ENCODE assay signal across 20 cellular contexts in the genomic region with DNA sequence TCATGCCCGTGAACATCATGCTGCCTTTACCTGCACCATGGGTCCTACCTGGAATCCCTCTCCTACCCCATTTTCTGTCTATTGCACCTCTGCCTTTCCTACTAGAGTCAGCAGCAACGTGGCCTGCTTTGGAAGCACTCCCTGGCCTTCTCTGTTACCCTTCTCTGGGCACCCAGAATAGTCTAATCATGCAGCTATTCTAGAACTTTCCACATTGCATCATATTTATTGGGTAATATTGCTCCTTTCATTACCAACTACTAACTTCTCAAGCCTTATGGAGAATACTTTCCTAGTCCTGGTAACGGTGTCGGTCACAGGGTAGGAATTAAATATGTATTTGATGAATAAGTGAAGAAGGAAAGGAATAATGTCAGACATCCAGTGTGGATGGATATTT. TPM values are rescaled to one million over a fixed set of nuclear protein-coding genes. Genes with fewer than 3 reads are reported as not detected.
"Had no signal": no experiment of that assay in that cellular context is flagged by ENCODE, and none has a peak within 500 bp of the region (broad histone marks: within the 10 kb centered on the region; RNA-seq: fewer than 3 reads in every experiment).

No MANE protein-coding gene starts in this region.

- ATAC-seq: activated CD4-positive, CD25-positive, alpha-beta regulatory T cell treated with anti-CD3 and anti-CD28 coated beads, Interleukin-2, amount 50 U/mL, for 24 hours; activated naive CD8-positive, alpha-beta T cell treated with anti-CD3 and anti-CD28 coated beads, Interleukin-2, amount 50 U/mL, for 24 hours; gastroesophageal sphincter; stimulated activated naive B cell treated with anti-CD40 and anti-IgM and Interleukin-4, amounts not matched to agents 10 μg/mL and 1 μg/mL and 100 μg/mL, for 72 hours had no signal

- DNase-seq: activated CD4-positive, alpha-beta T cell treated with anti-CD3 and anti-CD28 coated beads, Interleukin-2, amount 50 U/mL, for 1 hour; activated naive CD4-positive, alpha-beta T cell treated with anti-CD3 and anti-CD28 coated beads for 36 hours; activated naive CD8-positive, alpha-beta T cell treated with anti-CD3 and anti-CD28 coated beads, Interleukin-2, amount 50 U/mL, for 24 hours; activated T-cell treated with anti-CD3 and anti-CD28 coated beads, Interleukin-2, amount 50 U/mL, for 1 hour; islet precursor cell; naive B cell; stimulated activated CD4-positive, alpha-beta T cell treated with anti-CD3 and anti-CD28 coated beads, Interleukin-2, amount 100 ng/mL, for 48 hours; stimulated activated naive B cell treated with anti-CD40 and anti-IgM and Interleukin-4, amounts not matched to agents 10 μg/mL and 1 μg/mL and 100 μg/mL, for 72 hours; SW 1271; thyroid gland; uterus had no signal

- H3K9me3 ChIP-seq: esophagus muscularis mucosa, gastroesophageal sphincter, thyroid gland, uterus had no signal

- H3K4me1 ChIP-seq: parathyroid adenoma, thyroid gland, uterus had no signal

- H3K27ac ChIP-seq: cardiac muscle cell, esophagus muscularis mucosa, gastroesophageal sphincter, parathyroid adenoma, thyroid gland, uterus had no signal

- H3K27me3 ChIP-seq: cardiac muscle cell, esophagus muscularis mucosa, gastroesophageal sphincter, thyroid gland, uterus had no signal

- H3K79me2 ChIP-seq: parathyroid adenoma had no signal

- FAIRE-seq: endometrium had no signal

- H3K9ac ChIP-seq: parathyroid adenoma had no signal

- H3K4me3 ChIP-seq: cardiac muscle cell, esophagus muscularis mucosa, gastroesophageal sphincter, thyroid gland, uterus had no signal

- H2AFZ ChIP-seq: parathyroid adenoma had no signal

- H3K36me3 ChIP-seq: cardiac muscle cell, esophagus muscularis mucosa, gastroesophageal sphincter, thyroid gland, uterus had no signal

RNA-seq across cellular contexts. Expression of a gene that starts 33.3 kb away (rescaled TPM):
- total RNA-seq: activated naive CD4-positive, alpha-beta T cell treated with anti-CD3 and anti-CD28 coated beads for 36 hours; activated T-helper 2 cell treated with anti-CD3 and anti-CD28 coated beads, Interferon-gamma antibody, Interleukin-2, Interleukin-4, amounts not matched to agents 10 μg/mL and 5 μg/mL and 100 μg/mL, durations not matched to agents 14 hours and 24 hours and 36 hours; esophagus muscularis mucosa; lung microvascular endothelial cell; thyroid gland had no signal

RNA-seq across cellular contexts. Expression of a gene that starts 54.3 kb away (rescaled TPM):
- total RNA-seq: lung microvascular endothelial cell, renal cortical epithelial cell had no signal
- polyA plus RNA-seq: cardiac muscle cell had no signal
